ENCODE assay signal across 7 cellular contexts in genomic region chr19:17539288-17540117, GRCh38. TPM values are rescaled to one million over a fixed set of nuclear protein-coding genes. Genes with fewer than 3 reads are reported as not detected.
DNase-seq lines count a peak whose midpoint lies in the region; TF ChIP-seq lines count a peak whose summit lies in the region.

No MANE protein-coding gene starts in this region.

- TF ChIP-seq CTCF in endothelial cell (IDR thresholded peaks at IDR 0.05; ENCODE audit: unreplicated experiment): peak; percentile 11

- H3K9ac ChIP-seq in NT2/D1 (ENCODE audit: insufficient read length, low read depth): peak overlapping the region; percentile 82

- H3K4me3 Mint-ChIP-seq in endothelial cell (ENCODE audit: unreplicated experiment): peak overlapping the region; percentile 82

- no peaks in the 10 kb centered on the region for H3K36me3 ChIP-seq in NT2/D1 (ENCODE audit: insufficient read depth, insufficient read length, low read length)

- peaks cover 15% of the 10 kb centered on the region for H3K4me1 Mint-ChIP-seq in endothelial cell (ENCODE audit: unreplicated experiment)

- peak; percentile 81 for DNase-seq in HuH-7.5 (ENCODE audit: low spot score)
- DNase-seq in NT2/D1 (ENCODE audit: low read depth, low spot score): peak; percentile 99
- peak; percentile 96 for DNase-seq in activated CD8-positive, alpha-beta memory T cell treated with anti-CD3 and anti-CD28 coated beads, Interleukin-2, amount 50 U/mL, for 24 hours (ENCODE audit: extremely low read depth)
- DNase-seq in endothelial cell (ENCODE audit: low spot score): peak; percentile 95
- peak; percentile 95 for DNase-seq in mesenteric fat pad (ENCODE audit: low spot score)
- DNase-seq in stimulated activated CD8-positive, alpha-beta memory T cell treated with anti-CD3 and anti-CD28 coated beads, Interleukin-12 subunit alpha, Interleukin-12 subunit beta, amount 100 ng/mL, for 24 hours (ENCODE audit: extremely low read depth): peak; percentile 96

- no peak overlapping the region for H3K27ac Mint-ChIP-seq in endothelial cell (ENCODE audit: unreplicated experiment)

- H3K27me3 Mint-ChIP-seq in endothelial cell (ENCODE audit: unreplicated experiment): peaks cover 22% of the 10 kb centered on the region

- TF ChIP-seq POLR2A in GM18526 (IDR thresholded peaks at IDR 0.05; ENCODE audit: extremely low read depth, insufficient read length): peak; percentile 19

- no peaks in the 10 kb centered on the region for H3K27me3 ChIP-seq in NT2/D1 (ENCODE audit: insufficient read depth, insufficient read length)

- H3K4me3 ChIP-seq in NT2/D1 (ENCODE audit: insufficient read length, low read depth): peak overlapping the region; percentile 49

- peaks cover 6% of the 10 kb centered on the region for H3K4me1 ChIP-seq in NT2/D1 (ENCODE audit: insufficient read depth, insufficient read length)

- H3K9me3 ChIP-seq in NT2/D1 (ENCODE audit: insufficient read depth, low read length): no peaks in the 10 kb centered on the region

- H3K36me3 Mint-ChIP-seq in endothelial cell (ENCODE audit: low read depth, unreplicated experiment): peaks cover 3% of the 10 kb centered on the region

- no peaks in the 10 kb centered on the region for H3K9me3 Mint-ChIP-seq in endothelial cell (ENCODE audit: unreplicated experiment)

RNA-seq across cellular contexts. Expression of gene COLGALT1, which starts 15.9 kb away (rescaled TPM):
- total RNA-seq in endothelial cell (ENCODE audit: unreplicated experiment): 257 TPM
- 117 TPM for total RNA-seq in mesenteric fat pad

RNA-seq across cellular contexts. Expression of gene PGLS, which starts 28.1 kb away (rescaled TPM):
- 184 TPM for total RNA-seq in endothelial cell (ENCODE audit: unreplicated experiment)
- 66.9 TPM for total RNA-seq in mesenteric fat pad

Comparison
In these comparisons a context has a peak if more than half of its experiments do, and no peak if none do; other contexts are left out.
1. Peak in every context shown above with its lines: DNase-seq and H3K4me3 ChIP-seq.